ENCODE assay signal across 8 cellular contexts in the genomic region with DNA sequence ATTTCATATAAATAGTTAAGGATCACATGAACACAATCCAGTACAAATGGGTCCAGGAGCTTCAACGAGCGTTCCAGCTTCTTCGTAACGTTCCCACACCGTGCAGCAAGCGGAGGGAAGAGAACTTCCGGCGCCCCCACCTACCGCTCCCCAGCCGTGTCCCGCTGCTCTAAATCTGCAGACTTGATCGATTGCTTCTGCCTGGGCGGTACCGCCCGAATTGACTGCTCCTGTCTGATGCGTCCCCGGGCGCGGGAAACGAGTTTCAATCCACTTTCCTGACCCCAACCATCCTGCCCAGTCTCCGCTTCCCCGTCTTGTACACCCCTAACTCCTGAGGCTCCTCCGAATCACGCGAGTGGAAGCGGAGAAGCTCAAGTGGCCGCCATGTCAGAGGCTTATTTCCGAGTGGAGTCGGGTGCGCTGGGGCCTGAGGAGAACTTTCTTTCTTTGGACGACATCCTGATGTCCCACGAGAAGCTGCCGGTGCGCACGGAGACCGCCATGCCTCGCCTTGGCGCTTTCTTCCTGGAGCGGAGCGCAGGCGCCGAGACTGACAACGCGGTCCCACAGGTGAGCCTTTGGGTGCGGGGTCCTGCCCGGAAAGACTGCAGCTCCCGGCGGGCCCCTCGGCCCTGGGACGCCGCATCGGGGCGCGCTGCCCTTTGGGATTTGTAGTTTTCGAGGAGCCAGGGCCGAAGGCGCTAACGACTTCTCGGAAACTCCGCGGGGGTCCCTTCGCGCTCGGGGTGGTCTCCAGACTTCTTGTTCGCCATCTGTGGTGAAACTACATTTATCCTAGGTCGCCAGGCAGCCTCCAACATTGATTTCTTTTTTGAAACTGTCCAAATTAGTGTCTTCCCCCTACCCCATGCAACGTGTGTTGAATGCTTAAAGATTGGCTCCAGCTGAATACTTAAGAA. TPM values are rescaled to one million over a fixed set of nuclear protein-coding genes. Genes with fewer than 3 reads are reported as not detected.
A peak's percentile ranks its signal among the peaks of the same experiment; 100 is the strongest.
DNase-seq lines count a peak whose midpoint lies in the region; ATAC-seq and TF ChIP-seq lines count a peak whose summit lies in the region.

A gene (plus strand): TSS at position 257 of the 923 bp plus-strand sequence. CDS start 131 bp downstream, at position 388.

- no peak within 1 kb of the TSS for H2BK12ac ChIP-seq in neuronal stem cell (ENCODE audit: low read length)

- H2AK5ac ChIP-seq in neuronal stem cell (ENCODE audit: low read depth, low read length) = no peak within 1 kb of the TSS

- H3K9me3 ChIP-seq in ES-I3 (ENCODE audit: control insufficient read depth, insufficient read depth, low read length) = no peaks in the 10 kb centered on the region
- H3K9me3 ChIP-seq in HAP-1 = no peaks in the 10 kb centered on the region
- H3K9me3 ChIP-seq in MM.1S (replicated peaks; ENCODE audit: insufficient read depth, low read length) = no peaks in the 10 kb centered on the region
- H3K9me3 ChIP-seq in neuronal stem cell (replicated peaks in 1 of 2; ENCODE audit: control insufficient read depth in 2 of 2, insufficient read depth in 1 of 2, low read depth in 1 of 2, low read length in 2 of 2) = peaks cover 0 to 4% of the 10 kb centered on the region in 2 donors
- H3K9me3 ChIP-seq in subcutaneous abdominal adipose tissue (ENCODE audit: control insufficient read depth in 5 of 5, low read length in 5 of 5) = no peaks in the 10 kb centered on the region

- H3K27ac ChIP-seq in MM.1S (ENCODE audit: low read length) (peak within 1 kb of the TSS; percentile 76), foreskin keratinocyte (peak within 1 kb of the TSS; percentile 98), neuronal stem cell (replicated peaks; ENCODE audit: low read length) (peak within 1 kb of the TSS; percentile 68), subcutaneous abdominal adipose tissue (ENCODE audit: low read depth, low read length) (peak within 1 kb of the TSS; percentile 67)

- H3K4me1 ChIP-seq in ES-I3 (ENCODE audit: insufficient read depth, low read length) = no peaks in the 10 kb centered on the region
- H3K4me1 ChIP-seq in HAP-1 = peaks cover 5% of the 10 kb centered on the region
- peaks cover 3% of the 10 kb centered on the region; the same call in 1 of the 2 replicates for H3K4me1 ChIP-seq in MM.1S (ENCODE audit: low read length)
- no peaks in the 10 kb centered on the region for H3K4me1 ChIP-seq in foreskin keratinocyte
- peaks cover 0 to 4% of the 10 kb centered on the region in 2 donors for H3K4me1 ChIP-seq in neuronal stem cell (ENCODE audit: control insufficient read depth in 2 of 2, insufficient read depth in 1 of 2, low read depth in 1 of 2, low read length in 2 of 2)
- H3K4me1 ChIP-seq in subcutaneous abdominal adipose tissue (ENCODE audit: control insufficient read depth in 5 of 5, insufficient read depth in 5 of 5, low read length in 5 of 5) = peaks cover 0 to 12% (median 7%) of the 10 kb centered on the region in 5 donors

- H2BK120ac ChIP-seq in neuronal stem cell (ENCODE audit: low read depth, low read length) = no peak within 1 kb of the TSS

- H3K36me3 ChIP-seq in ES-I3 (ENCODE audit: insufficient read depth, low read length) (no peaks in the 10 kb centered on the region), HAP-1 (replicated peaks) (peaks cover 5% of the 10 kb centered on the region; the same call in 1 of the 2 replicates), MM.1S (replicated peaks; ENCODE audit: insufficient read depth, low read length) (no peaks in the 10 kb centered on the region), neuronal stem cell (replicated peaks in 1 of 2; ENCODE audit: control insufficient read depth in 2 of 2, insufficient read depth in 2 of 2, low read length in 2 of 2) (peaks cover 0 to 10% of the 10 kb centered on the region in 2 donors), subcutaneous abdominal adipose tissue (ENCODE audit: control insufficient read depth in 5 of 5, insufficient read depth in 5 of 5, low read length in 5 of 5) (no peaks in the 10 kb centered on the region)

- H3K23ac ChIP-seq in neuronal stem cell (ENCODE audit: low read depth, low read length, poor library complexity) = no peak within 1 kb of the TSS

- H3K9ac ChIP-seq in ES-I3 (ENCODE audit: low read depth, low read length) (peak within 1 kb of the TSS; percentile 97), MM.1S (ENCODE audit: low read length) (peak within 1 kb of the TSS; percentile 97), neuronal stem cell (ENCODE audit: low read depth, low read length, poor library complexity) (peak within 1 kb of the TSS; percentile 94), subcutaneous abdominal adipose tissue (ENCODE audit: low read length in 5 of 5) (peak within 1 kb of the TSS; percentile 50 to 98 (median 94))

- H3K9me2 ChIP-seq in MM.1S (replicated peaks; ENCODE audit: insufficient read depth, low read length) = no peaks in the 10 kb centered on the region

- H3K4me2 ChIP-seq in MM.1S (ENCODE audit: low read depth, low read length) (peak within 1 kb of the TSS; percentile 84), neuronal stem cell (ENCODE audit: insufficient read depth, low read length, poor library complexity, severe bottlenecking) (peak within 1 kb of the TSS; percentile 66)

- H2AFZ ChIP-seq in MM.1S (ENCODE audit: low read length) (peak within 1 kb of the TSS; percentile 85), neuronal stem cell (ENCODE audit: low read length) (peak within 1 kb of the TSS; percentile 97)

- peak within 1 kb of the TSS; percentile 87 for H4K8ac ChIP-seq in neuronal stem cell (ENCODE audit: low read depth, low read length)

- in situ Hi-C loops in HAP-1 (cut with MboI; ENCODE audit: low sequenced_read_pairs) = no loop called here

- peaks cover 4% of the 10 kb centered on the region; the same call in 1 of the 2 replicates for H3K27me3 ChIP-seq in HAP-1 (ENCODE audit: low read depth)
- H3K27me3 ChIP-seq in MM.1S (replicated peaks; ENCODE audit: insufficient read depth, low read length) = no peaks in the 10 kb centered on the region
- no peaks in the 10 kb centered on the region for H3K27me3 ChIP-seq in foreskin keratinocyte
- H3K27me3 ChIP-seq in neuronal stem cell (ENCODE audit: control insufficient read depth in 3 of 3, insufficient read depth in 3 of 3, low read depth in 1 of 3, low read length in 3 of 3) = peaks cover 0 to 18% (median 0%) of the 10 kb centered on the region in 3 experiments
- no peaks in the 10 kb centered on the region for H3K27me3 ChIP-seq in subcutaneous abdominal adipose tissue (ENCODE audit: control insufficient read depth in 5 of 5, insufficient read depth in 4 of 5, low read length in 5 of 5)

- WGBS in neuronal stem cell (ENCODE audit: extremely low coverage in 2 of 2, insufficient read length in 2 of 2, insufficient replicate concordance in 1 of 2), 2 donors = no CpG with 5 or more reads among the region's 67 CpGs

- DNase-seq in HAP-1 (ENCODE audit: low spot score in 2 of 2) = peak; percentile 82 to 93
- DNase-seq in MM.1S = peak; percentile 85
- peak; percentile 78 for DNase-seq in SIG-M5 treated with dmso at 0.1 percent for 504 hours (lab: John Stamatoyannopoulos, UW; ENCODE audit: unreplicated experiment)
- DNase-seq in activated gamma-delta T cell treated with Interleukin-2 at 50 U/mL for 16 hours = peak; percentile 77
- DNase-seq in foreskin keratinocyte = peak; percentile 68 to 84
- peak; percentile 75 for DNase-seq in neuronal stem cell (ENCODE audit: low spot score)

- H2BK15ac ChIP-seq in neuronal stem cell (ENCODE audit: low read length) = no peak within 1 kb of the TSS

- TF ChIP-seq CTCF in MM.1S (IDR thresholded peaks at IDR 0.05; ENCODE audit: low read length) (no peak), foreskin keratinocyte (conservative IDR thresholded peaks at IDR 0.05) (no peak)

- H3K14ac ChIP-seq in neuronal stem cell (ENCODE audit: low read length) = no peak within 1 kb of the TSS

- peaks cover 27% of the 10 kb centered on the region for H3K79me2 ChIP-seq in MM.1S (ENCODE audit: low read length)

- H3K4ac ChIP-seq in neuronal stem cell (ENCODE audit: low read length) = no peak within 1 kb of the TSS

- peaks cover 2% of the 10 kb centered on the region for H3K79me1 ChIP-seq in neuronal stem cell (ENCODE audit: low read depth, low read length)

- peak; percentile 92 for ATAC-seq in foreskin keratinocyte

- H4K20me1 ChIP-seq in MM.1S (ENCODE audit: insufficient read depth, low read length) = no peaks in the 10 kb centered on the region

- peak within 1 kb of the TSS; percentile 47 for H2BK5ac ChIP-seq in neuronal stem cell (ENCODE audit: low read length)

- H4K91ac ChIP-seq in neuronal stem cell (ENCODE audit: low read depth, low read length, poor library complexity) = no peak within 1 kb of the TSS

- H3K18ac ChIP-seq in neuronal stem cell (ENCODE audit: low read length) = peak within 1 kb of the TSS; percentile 89

- H3K4me3 ChIP-seq in HAP-1 (peak within 1 kb of the TSS; percentile 82), MM.1S (ENCODE audit: low read length) (peak within 1 kb of the TSS; percentile 93), neuronal stem cell (ENCODE audit: low read length in 2 of 2) (peak within 1 kb of the TSS; percentile 74 to 100), subcutaneous abdominal adipose tissue (ENCODE audit: low read depth in 1 of 5, low read length in 5 of 5) (peak within 1 kb of the TSS; percentile 85 to 100 (median 99))

- H3F3A ChIP-seq in MM.1S (ENCODE audit: insufficient read depth, low read length) = no peaks in the 10 kb centered on the region

RNA-seq across cellular contexts. Expression of the gene that starts here (rescaled TPM):
- 14.9 and 17.5 TPM in 2 replicates for total RNA-seq in foreskin keratinocyte
- 9.8 and 13.5 TPM in 2 replicates for polyA plus RNA-seq in foreskin keratinocyte
- polyA plus RNA-seq in neuronal stem cell (2013, experiment 1 of 2) = 9.6 TPM
- 10.1 TPM for polyA plus RNA-seq in neuronal stem cell (2013, experiment 2 of 2)

Comparison
In these comparisons a context has a peak if more than half of its experiments do, and no peak if none do; other contexts are left out.
1. Peak in every context shown above with its lines: DNase-seq, ATAC-seq, H3K4me3 ChIP-seq and H3K27ac ChIP-seq.